ENCODE assay signal across 9 cellular contexts in the genomic region with DNA sequence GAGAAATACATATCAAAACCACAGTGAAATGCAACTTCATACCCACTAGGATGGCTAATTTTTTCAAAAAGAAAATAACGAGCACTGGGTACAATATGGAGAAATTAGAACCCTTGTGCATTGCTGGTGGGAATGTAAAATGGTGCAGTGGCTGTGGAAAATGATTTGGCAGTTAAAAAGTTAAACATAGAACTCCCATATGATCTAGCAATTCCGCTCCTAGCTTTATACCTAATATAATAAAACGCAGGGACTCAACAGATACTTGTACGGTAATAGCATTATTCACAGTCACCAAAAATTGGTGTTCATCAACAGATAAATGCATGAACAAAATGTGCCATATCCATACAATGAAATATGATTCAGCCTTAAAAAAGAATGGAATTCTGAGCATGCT. TPM values are rescaled to one million over a fixed set of nuclear protein-coding genes. Genes with fewer than 3 reads are reported as not detected.
"Had no signal": no experiment of that assay in that cellular context is flagged by ENCODE, and none has a peak within 500 bp of the region (broad histone marks: within the 10 kb centered on the region; RNA-seq: fewer than 3 reads in every experiment).

No MANE protein-coding gene starts in this region.

- H3K9ac ChIP-seq: KMS-11 had no signal

- H3K4me3 Mint-ChIP-seq: IgD-negative memory B cell had no signal

- H3K27me3 Mint-ChIP-seq: IgD-negative memory B cell had no signal

- DNase-seq: IMR-90, KBM-7, KG1 had no signal

- H3K4me2 ChIP-seq: KMS-11 had no signal

- H3K4me3 ChIP-seq: K562 had no signal

- H3K27ac ChIP-seq: HL-60, KMS-11 had no signal

RNA-seq across cellular contexts. Expression of gene PLPP4, which starts 58.8 kb away (rescaled TPM):
- total RNA-seq: HepG2, HT-29, K562 had no signal
